ENCODE assay signal across 10 cellular contexts in genomic region chr2:20145497-20146193, GRCh38.
DNase-seq lines count a peak whose midpoint lies in the region; ATAC-seq and TF ChIP-seq lines count a peak whose summit lies in the region.
"Had no signal": no experiment of that assay in that cellular context is flagged by ENCODE, and none has a peak within 500 bp of the region (broad histone marks: within the 10 kb centered on the region; RNA-seq: fewer than 3 reads in every experiment).

No MANE protein-coding gene starts in this region.

- H3K9me3 ChIP-seq in neuronal stem cell (replicated peaks in 1 of 2; ENCODE audit: control insufficient read depth in 2 of 2, insufficient read depth in 1 of 2, low read depth in 1 of 2, low read length in 2 of 2) (no peaks in the 10 kb centered on the region), neural progenitor cell (ENCODE audit: low read depth) (no peaks in the 10 kb centered on the region), ovary (no peaks in the 10 kb centered on the region)
- H3K9me3 ChIP-seq: suprapubic skin had no signal

- WGBS in neuronal stem cell (ENCODE audit: extremely low coverage in 2 of 2, insufficient read length in 2 of 2, insufficient replicate concordance in 1 of 2), 2 donors = no CpG with 5 or more reads among the region's 11 CpGs
- WGBS in ovary, 3 donors = 53 to 64% (median 60%) methylated on average over 11 of the region's 11 CpGs

- H3K4me3 ChIP-seq in neuronal stem cell (ENCODE audit: low read length in 2 of 2) = no peak overlapping the region
- H3K4me3 ChIP-seq in neural progenitor cell = no peak overlapping the region
- H3K4me3 ChIP-seq in ovary = no peak overlapping the region
- H3K4me3 ChIP-seq: suprapubic skin had no signal

- no peaks in the 10 kb centered on the region for H3K36me3 Mint-ChIP-seq in neural progenitor cell

- no peaks in the 10 kb centered on the region for H3K27me3 ChIP-seq in neuronal stem cell (ENCODE audit: control insufficient read depth in 3 of 3, insufficient read depth in 3 of 3, low read depth in 1 of 3, low read length in 3 of 3)
- H3K27me3 ChIP-seq in neural progenitor cell = no peaks in the 10 kb centered on the region
- H3K27me3 ChIP-seq in ovary = no peaks in the 10 kb centered on the region
- H3K27me3 ChIP-seq: suprapubic skin had no signal

- no peak for TF ChIP-seq CTCF in neural progenitor cell (IDR thresholded peaks at IDR 0.05)
- no peak for TF ChIP-seq CTCF in ovary (IDR thresholded peaks at IDR 0.05)

- H3K36me3 ChIP-seq in neuronal stem cell (replicated peaks in 1 of 2; ENCODE audit: control insufficient read depth in 2 of 2, insufficient read depth in 2 of 2, low read length in 2 of 2) (no peaks in the 10 kb centered on the region), neural progenitor cell (no peaks in the 10 kb centered on the region), ovary (no peaks in the 10 kb centered on the region)
- H3K36me3 ChIP-seq: suprapubic skin had no signal

- TF ChIP-seq POLR2A in ovary (IDR thresholded peaks at IDR 0.05) = no peak

- H3K9ac ChIP-seq in neuronal stem cell (ENCODE audit: low read depth, low read length, poor library complexity) (no peak overlapping the region), neural progenitor cell (no peak overlapping the region)

- peak overlapping the region; percentile 76 for H2AK5ac ChIP-seq in neuronal stem cell (ENCODE audit: low read depth, low read length)

- no peaks in the 10 kb centered on the region for H3K9me3 Mint-ChIP-seq in neural progenitor cell

- intact Hi-C loops in ovary (cut with DNase I) = no loop called here

- H3K4ac ChIP-seq in neuronal stem cell (ENCODE audit: low read length) = peak overlapping the region; percentile 45

- H3K23ac ChIP-seq in neuronal stem cell (ENCODE audit: low read depth, low read length, poor library complexity) = peak overlapping the region; percentile 23

- H2BK120ac ChIP-seq in neuronal stem cell (ENCODE audit: low read depth, low read length) = no peak overlapping the region

- H3K79me1 ChIP-seq in neuronal stem cell (ENCODE audit: low read depth, low read length) = no peaks in the 10 kb centered on the region

- H3K4me1 ChIP-seq in neuronal stem cell (ENCODE audit: control insufficient read depth in 2 of 2, insufficient read depth in 1 of 2, low read depth in 1 of 2, low read length in 2 of 2) (peaks cover 17 to 22% of the 10 kb centered on the region in 2 donors), neural progenitor cell (peaks cover 25% of the 10 kb centered on the region), ovary (ENCODE audit: insufficient read depth) (no peaks in the 10 kb centered on the region)

- no peak overlapping the region for H2BK12ac ChIP-seq in neuronal stem cell (ENCODE audit: low read length)

- no peaks in the 10 kb centered on the region for H3K79me2 ChIP-seq in neural progenitor cell (ENCODE audit: low read depth)

- no peak overlapping the region for H2BK5ac ChIP-seq in neuronal stem cell (ENCODE audit: low read length)

- peak overlapping the region; percentile 60 for H3K18ac ChIP-seq in neuronal stem cell (ENCODE audit: low read length)

- H2AFZ ChIP-seq in neuronal stem cell (ENCODE audit: low read length) (peak overlapping the region; percentile 30), neural progenitor cell (replicated peaks) (no peak overlapping the region)

- H3K14ac ChIP-seq in neuronal stem cell (ENCODE audit: low read length) = no peak overlapping the region

- H4K91ac ChIP-seq in neuronal stem cell (ENCODE audit: low read depth, low read length, poor library complexity) = no peak overlapping the region

- H3K27ac ChIP-seq in neuronal stem cell (replicated peaks; ENCODE audit: low read length) (no peak overlapping the region), neural progenitor cell (no peak overlapping the region), ovary (no peak overlapping the region)
- H3K27ac ChIP-seq: suprapubic skin had no signal

- peaks cover 3% of the 10 kb centered on the region for H3K27me3 Mint-ChIP-seq in neural progenitor cell (ENCODE audit: insufficient read depth, low read depth)

- H3K27ac Mint-ChIP-seq in neural progenitor cell = no peak overlapping the region

- no peak overlapping the region for H3K4me3 Mint-ChIP-seq in neural progenitor cell

- H4K20me1 ChIP-seq in neural progenitor cell (ENCODE audit: low read depth) = no peaks in the 10 kb centered on the region

- peaks cover 42% of the 10 kb centered on the region for H3K4me1 Mint-ChIP-seq in neural progenitor cell

- DNase-seq in neuronal stem cell (ENCODE audit: low spot score) (no peak), neural progenitor cell (ENCODE audit: low spot score) (no peak), ovary (no peak), left lobe of liver (ENCODE audit: low spot score) (no peak)
- DNase-seq: NCI-H146, retina had no signal

- no peak overlapping the region for H2BK15ac ChIP-seq in neuronal stem cell (ENCODE audit: low read length)

- no peak for TF ChIP-seq EP300 in ovary (IDR thresholded peaks at IDR 0.05)

- H3K4me2 ChIP-seq in neuronal stem cell (ENCODE audit: insufficient read depth, low read length, poor library complexity, severe bottlenecking) (no peak overlapping the region), neural progenitor cell (no peak overlapping the region)

- no peak overlapping the region for H4K8ac ChIP-seq in neuronal stem cell (ENCODE audit: low read depth, low read length)

- peaks cover 8% of the 10 kb centered on the region for H3F3A ChIP-seq in neural progenitor cell (ENCODE audit: low read depth)

- ATAC-seq in GM18909 (IDR thresholded peaks at IDR 0.05; ENCODE audit: poor library complexity, unreplicated experiment) (peak; percentile 84), GM21576 (IDR thresholded peaks at IDR 0.05; ENCODE audit: unreplicated experiment) (peak; percentile 84), HG03521 (IDR thresholded peaks at IDR 0.05; ENCODE audit: unreplicated experiment) (peak; percentile 64), left lobe of liver (no peak)
